Comparison of ENCODE assay signal across 21 cellular contexts in the genomic region with DNA sequence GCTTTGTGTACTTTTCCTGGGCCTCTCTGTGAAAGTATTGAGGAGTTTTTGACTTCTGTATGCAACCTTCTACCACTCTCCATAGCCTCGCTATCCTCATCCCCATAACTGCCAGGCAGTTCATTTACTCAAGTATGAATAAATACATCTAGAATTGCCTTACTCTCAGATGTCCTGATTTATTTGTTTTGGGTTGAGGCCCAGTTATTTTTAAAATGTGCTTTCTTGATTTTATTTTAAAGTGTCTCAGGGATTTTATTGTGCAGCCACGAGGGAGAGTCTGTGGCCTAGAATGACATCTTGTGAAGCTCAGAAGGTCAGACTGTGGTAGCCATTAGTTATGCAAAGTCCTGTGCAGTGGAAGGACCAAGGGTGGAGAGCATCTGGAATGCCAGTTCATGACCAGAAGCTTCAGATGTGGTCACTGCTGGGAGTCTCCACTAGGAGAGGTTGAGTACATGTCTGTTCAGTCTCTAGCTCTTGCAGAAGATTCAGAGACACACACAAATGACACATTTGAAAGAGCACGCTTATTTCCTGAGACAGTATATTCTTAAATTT.
"Had no signal": no experiment of that assay in that cellular context is flagged by ENCODE, and none has a peak within 500 bp of the region (broad histone marks: within the 10 kb centered on the region; RNA-seq: fewer than 3 reads in every experiment).

No MANE protein-coding gene starts in this region.

- H3K27me3 ChIP-seq: cardiac muscle cell, esophagus squamous epithelium, foreskin keratinocyte, right atrium auricular region, tibial nerve, vagina had no signal

- H3K36me3 ChIP-seq: cardiac muscle cell, esophagus squamous epithelium, right atrium auricular region, tibial nerve, vagina had no signal

- H3K9me3 ChIP-seq: esophagus squamous epithelium, right atrium auricular region, tibial nerve, vagina had no signal

- H3K4me1 ChIP-seq: esophagus squamous epithelium, foreskin keratinocyte, right atrium auricular region, tibial nerve, vagina had no signal

- ATAC-seq: foreskin keratinocyte had no signal

- H3K27ac ChIP-seq: esophagus squamous epithelium, foreskin keratinocyte, right atrium auricular region, skin epidermis, tibial nerve, vagina had no signal

- DNase-seq: activated CD4-positive, CD25-positive, alpha-beta regulatory T cell treated with anti-CD3 and anti-CD28 coated beads, Interleukin-2, amount 50 U/mL, for 72 hours; activated naive CD4-positive, alpha-beta T cell; activated naive CD8-positive, alpha-beta T cell treated with anti-CD3 and anti-CD28 coated beads, Interleukin-2, amount 10 ng/mL, durations not matched to agents 7 days and 5 days; activated T-cell treated with anti-CD3 and anti-CD28 coated beads for 4 hours; esophagus squamous epithelium; foreskin keratinocyte; glutamatergic neuron; hypothalamus; kidney; nephron progenitor cell; occipital lobe; stimulated activated CD4-positive, alpha-beta T cell treated with anti-CD3 and anti-CD28 coated beads, Interleukin-4, amount 100 ng/mL, for 4 hours; stimulated activated CD8-positive, alpha-beta memory T cell treated with anti-CD3 and anti-CD28 coated beads, Interleukin-4, amount 100 ng/mL, for 48 hours; stimulated activated naive CD4-positive, alpha-beta T cell treated with Interleukin-2 at 50 U/mL for 16 hours; substantia nigra; T1000 had no signal

- H3K4me3 ChIP-seq: cardiac muscle cell, esophagus squamous epithelium, right atrium auricular region, skin epidermis, tibial nerve, vagina had no signal
